30 cellular contexts compared by ENCODE assay signal in the genomic region with DNA sequence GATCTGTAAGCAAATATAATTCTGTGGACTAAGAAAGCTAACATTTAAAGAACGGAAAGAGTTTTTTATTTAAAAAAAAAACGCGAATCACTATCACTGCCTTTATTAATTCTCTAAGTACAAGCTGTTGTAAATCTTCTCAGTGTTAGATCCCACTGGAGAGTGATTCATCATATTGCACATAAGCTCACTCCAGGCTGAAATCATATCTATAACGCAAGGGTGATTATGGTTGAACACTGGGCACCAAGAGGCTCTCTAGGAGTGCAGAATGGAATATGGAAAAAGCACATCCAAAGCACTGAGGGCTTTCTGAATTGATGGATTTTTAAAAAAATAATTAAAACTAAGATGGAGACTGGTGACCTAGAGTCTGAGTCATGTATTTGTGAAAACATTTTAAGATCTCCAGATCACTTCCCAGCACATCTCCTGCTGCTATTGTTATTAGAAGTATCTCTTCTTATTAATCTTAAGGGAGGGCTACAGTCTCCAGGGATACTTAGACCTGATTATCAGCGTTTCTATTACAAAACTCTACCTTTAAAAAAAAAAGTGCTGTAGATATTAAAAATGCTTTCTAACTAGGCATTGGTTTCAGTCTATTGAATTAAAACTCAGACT.
"Had no signal": no experiment of that assay in that cellular context is flagged by ENCODE, and none has a peak within 500 bp of the region (broad histone marks: within the 10 kb centered on the region; RNA-seq: fewer than 3 reads in every experiment).

No MANE protein-coding gene starts in this region.

- H3K4me1 Mint-ChIP-seq: activated CD4-positive, alpha-beta memory T cell treated with anti-CD3 and anti-CD28 coated beads, Interleukin-2, amount 10 ng/mL, durations not matched to agents 7 days and 5 days; activated CD4-positive, alpha-beta T cell treated with anti-CD3 and anti-CD28 coated beads, Interleukin-2, amount 10 ng/mL, durations not matched to agents 7 days and 5 days; activated naive CD4-positive, alpha-beta T cell treated with anti-CD3 and anti-CD28 coated beads, Interleukin-2, amount 10 ng/mL, durations not matched to agents 7 days and 5 days; activated naive CD8-positive, alpha-beta T cell treated with anti-CD3 and anti-CD28 coated beads, Interleukin-2, amount 10 ng/mL, durations not matched to agents 7 days and 5 days; brain; central memory CD8-positive, alpha-beta T cell; T-helper 17 cell had no signal

- H3K9me3 ChIP-seq: ascending aorta, breast epithelium had no signal

- ATAC-seq: activated naive CD4-positive, alpha-beta T cell treated with anti-CD3 and anti-CD28 coated beads, Interleukin-2, amount 50 U/mL, for 72 hours; activated T-cell treated with anti-CD3 and anti-CD28 coated beads, Interleukin-2, amount 50 U/mL, for 72 hours; esophagus mucosa; T-helper 17 cell had no signal

- H3K4me3 ChIP-seq: ascending aorta, breast epithelium, coronary artery, dorsolateral prefrontal cortex had no signal

- H3K27ac ChIP-seq: ascending aorta, breast epithelium, coronary artery, dorsolateral prefrontal cortex had no signal

- H3K36me3 Mint-ChIP-seq: activated naive CD4-positive, alpha-beta T cell treated with anti-CD3 and anti-CD28 coated beads, Interleukin-2, amount 10 ng/mL, durations not matched to agents 7 days and 5 days; activated naive CD4-positive, alpha-beta T cell treated with anti-CD3 and anti-CD28 coated beads, Interleukin-2, amount 50 U/mL, for 72 hours; activated naive CD8-positive, alpha-beta T cell treated with anti-CD3 and anti-CD28 coated beads, Interleukin-2, amount 10 ng/mL, durations not matched to agents 7 days and 5 days; brain had no signal

- DNase-seq: activated CD4-positive, alpha-beta memory T cell treated with anti-CD3 and anti-CD28 coated beads, Interleukin-2, amount 10 ng/mL, durations not matched to agents 7 days and 5 days; activated CD4-positive, alpha-beta T cell treated with anti-CD3 and anti-CD28 coated beads for 1 hour; activated CD4-positive, alpha-beta T cell treated with anti-CD3 and anti-CD28 coated beads for 4 hours; activated CD4-positive, alpha-beta T cell treated with anti-CD3 and anti-CD28 coated beads, Interleukin-2, amount 10 ng/mL, durations not matched to agents 7 days and 5 days; activated CD4-positive, alpha-beta T cell treated with anti-CD3 and anti-CD28 coated beads, Interleukin-2, amount 50 U/mL, for 4 hours; activated CD8-positive, alpha-beta memory T cell treated with anti-CD3 and anti-CD28 coated beads, Interleukin-2, amount 50 U/mL, for 48 hours; activated gamma-delta T cell; activated naive CD4-positive, alpha-beta T cell; activated naive CD4-positive, alpha-beta T cell treated with anti-CD3 and anti-CD28 coated beads, Interleukin-2, amount 10 ng/mL, durations not matched to agents 7 days and 5 days; activated naive CD8-positive, alpha-beta T cell treated with anti-CD3 and anti-CD28 coated beads, Interleukin-2, amount 10 ng/mL, durations not matched to agents 7 days and 5 days; activated T-cell treated with anti-CD3 and anti-CD28 coated beads for 4 hours; activated T-cell treated with anti-CD3 and anti-CD28 coated beads, Interleukin-2, amount 50 U/mL, for 24 hours; activated T-cell treated with anti-CD3 and anti-CD28 coated beads, Interleukin-2, amount 50 U/mL, for 72 hours; dorsolateral prefrontal cortex; effector memory CD4-positive, alpha-beta T cell; foreskin fibroblast; head of caudate nucleus; T-helper 1 cell; T-helper 17 cell; T1000 had no signal

- H3K27ac Mint-ChIP-seq: activated CD4-positive, alpha-beta memory T cell treated with anti-CD3 and anti-CD28 coated beads, Interleukin-2, amount 10 ng/mL, durations not matched to agents 7 days and 5 days; activated CD4-positive, alpha-beta T cell treated with anti-CD3 and anti-CD28 coated beads, Interleukin-2, amount 10 ng/mL, durations not matched to agents 7 days and 5 days; activated naive CD4-positive, alpha-beta T cell treated with anti-CD3 and anti-CD28 coated beads, Interleukin-2, amount 10 ng/mL, durations not matched to agents 7 days and 5 days; activated naive CD4-positive, alpha-beta T cell treated with anti-CD3 and anti-CD28 coated beads, Interleukin-2, amount 50 U/mL, for 72 hours; activated naive CD8-positive, alpha-beta T cell treated with anti-CD3 and anti-CD28 coated beads, Interleukin-2, amount 10 ng/mL, durations not matched to agents 7 days and 5 days; activated T-cell treated with anti-CD3 and anti-CD28 coated beads, Interleukin-2, amount 50 U/mL, for 24 hours; activated T-cell treated with anti-CD3 and anti-CD28 coated beads, Interleukin-2, amount 50 U/mL, for 72 hours; brain; dendritic cell treated with granulocyte-macrophage colony-stimulating factor and Interleukin-4, amounts not matched to agents 40 ng/mL and 50 ng/mL, for 4 days; endodermal cell; T-helper 17 cell; T-helper 2 cell treated with Interferon-gamma antibody and Interleukin-4, amounts not matched to agents 5 μg/mL and 100 μg/mL, for 36 hours had no signal

- H3K9me3 Mint-ChIP-seq: activated CD4-positive, alpha-beta memory T cell treated with anti-CD3 and anti-CD28 coated beads, Interleukin-2, amount 10 ng/mL, durations not matched to agents 7 days and 5 days; activated CD4-positive, alpha-beta T cell treated with anti-CD3 and anti-CD28 coated beads, Interleukin-2, amount 10 ng/mL, durations not matched to agents 7 days and 5 days; dendritic cell treated with granulocyte-macrophage colony-stimulating factor and Interleukin-4, amounts not matched to agents 40 ng/mL and 50 ng/mL, for 4 days; endodermal cell had no signal

- H3K27me3 Mint-ChIP-seq: activated CD4-positive, alpha-beta memory T cell treated with anti-CD3 and anti-CD28 coated beads, Interleukin-2, amount 10 ng/mL, durations not matched to agents 7 days and 5 days; activated CD4-positive, alpha-beta T cell treated with anti-CD3 and anti-CD28 coated beads, Interleukin-2, amount 10 ng/mL, durations not matched to agents 7 days and 5 days; activated naive CD4-positive, alpha-beta T cell treated with anti-CD3 and anti-CD28 coated beads, Interleukin-2, amount 10 ng/mL, durations not matched to agents 7 days and 5 days; activated naive CD8-positive, alpha-beta T cell treated with anti-CD3 and anti-CD28 coated beads, Interleukin-2, amount 10 ng/mL, durations not matched to agents 7 days and 5 days; activated T-cell treated with anti-CD3 and anti-CD28 coated beads, Interleukin-2, amount 50 U/mL, for 24 hours; central memory CD8-positive, alpha-beta T cell; dendritic cell treated with granulocyte-macrophage colony-stimulating factor and Interleukin-4, amounts not matched to agents 40 ng/mL and 50 ng/mL, for 4 days; T-helper 17 cell had no signal

- H3K36me3 ChIP-seq: ascending aorta, breast epithelium had no signal

- H3K4me1 ChIP-seq: ascending aorta, breast epithelium had no signal

- H3K27me3 ChIP-seq: ascending aorta, breast epithelium had no signal

- H3K4me3 Mint-ChIP-seq: activated CD4-positive, alpha-beta memory T cell treated with anti-CD3 and anti-CD28 coated beads, Interleukin-2, amount 10 ng/mL, durations not matched to agents 7 days and 5 days; activated CD4-positive, alpha-beta T cell treated with anti-CD3 and anti-CD28 coated beads, Interleukin-2, amount 10 ng/mL, durations not matched to agents 7 days and 5 days; activated naive CD4-positive, alpha-beta T cell treated with anti-CD3 and anti-CD28 coated beads, Interleukin-2, amount 10 ng/mL, durations not matched to agents 7 days and 5 days; activated naive CD8-positive, alpha-beta T cell treated with anti-CD3 and anti-CD28 coated beads, Interleukin-2, amount 10 ng/mL, durations not matched to agents 7 days and 5 days; activated T-cell treated with anti-CD3 and anti-CD28 coated beads, Interleukin-2, amount 50 U/mL, for 24 hours; activated T-cell treated with anti-CD3 and anti-CD28 coated beads, Interleukin-2, amount 50 U/mL, for 72 hours; brain; central memory CD8-positive, alpha-beta T cell; dendritic cell treated with granulocyte-macrophage colony-stimulating factor and Interleukin-4, amounts not matched to agents 40 ng/mL and 50 ng/mL, for 4 days; endodermal cell; T-helper 17 cell; T-helper 2 cell treated with Interferon-gamma antibody and Interleukin-4, amounts not matched to agents 5 μg/mL and 100 μg/mL, for 36 hours had no signal
